In the genomic region with DNA sequence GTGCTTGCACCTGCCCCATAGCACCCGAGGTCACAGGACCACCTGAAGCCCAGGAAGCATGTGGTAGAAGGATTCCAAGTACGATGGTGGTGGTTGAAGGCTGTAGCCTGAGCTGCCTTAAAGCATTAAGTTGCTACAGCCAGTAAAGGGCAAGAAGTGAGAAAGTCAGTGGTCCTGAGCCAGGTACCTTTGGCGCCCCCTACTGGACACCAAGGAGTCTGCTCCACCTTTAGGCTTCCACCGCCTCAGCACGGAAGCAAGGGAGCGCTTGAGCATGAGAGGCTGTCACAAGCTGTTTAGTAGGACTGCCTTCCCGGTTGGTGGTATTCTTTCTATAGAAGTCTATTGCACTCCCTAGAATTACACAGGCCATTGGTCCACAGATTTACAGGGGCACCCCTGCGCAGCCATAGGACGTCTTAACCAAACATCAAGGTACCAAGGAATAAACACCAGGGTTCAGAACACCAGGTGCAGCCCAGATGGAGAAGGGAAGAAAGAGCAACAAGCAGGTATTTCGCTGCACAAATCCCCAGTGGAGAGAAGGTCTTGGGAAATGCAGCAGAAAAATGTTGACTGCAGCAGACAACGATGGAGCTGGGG, we compare ENCODE assay signal across 8 cellular contexts. TPM values are rescaled to one million over a fixed set of nuclear protein-coding genes. Genes with fewer than 3 reads are reported as not detected.
DNase-seq lines count a peak whose midpoint lies in the region; ATAC-seq and TF ChIP-seq lines count a peak whose summit lies in the region.

No MANE protein-coding gene starts in this region.

- peak; percentile 72 for TF ChIP-seq CTCF in colonic mucosa (IDR thresholded peaks at IDR 0.05)

- H3K36me3 ChIP-seq in colonic mucosa: no peaks in the 10 kb centered on the region

- intact Hi-C loops in colonic mucosa (cut with DNase I): no loop called here

- H3K4me1 ChIP-seq in colonic mucosa: peaks cover 7% of the 10 kb centered on the region

- no peak for ATAC-seq in HG02885 (IDR thresholded peaks at IDR 0.05; ENCODE audit: poor library complexity, unreplicated experiment)

- H3K9ac ChIP-seq in colonic mucosa (ENCODE audit: low read depth in 2 of 2, low read length in 2 of 2): no peak overlapping the region

- no peak overlapping the region for H3K4me3 ChIP-seq in colonic mucosa

- H3K27ac ChIP-seq in colonic mucosa: no peak overlapping the region

- DNase-seq in AG20443 (ENCODE audit: low spot score): peak; percentile 54
- peak; percentile 87 for DNase-seq in GM19240 (ENCODE audit: insufficient read length, low spot score)
- DNase-seq in NCI-H2107 (lab: John Stamatoyannopoulos, UW): peak; percentile 36
- DNase-seq in activated CD4-positive, alpha-beta T cell treated with anti-CD3 and anti-CD28 coated beads for 4 hours: peak; percentile 49
- DNase-seq in colonic mucosa: peak; percentile 61
- peak; percentile 57 to 65 for DNase-seq in lung microvascular endothelial cell (ENCODE audit: low read depth in 2 of 2)
- DNase-seq in stimulated activated CD8-positive, alpha-beta memory T cell treated with anti-CD3 and anti-CD28 coated beads, Interleukin-2, amount 100 ng/mL, for 1 hour (ENCODE audit: low read depth in 2 of 2): peak; percentile 8 to 28

- H3K27me3 ChIP-seq in colonic mucosa: peaks cover 35% of the 10 kb centered on the region

- no peaks in the 10 kb centered on the region for H3K9me3 ChIP-seq in colonic mucosa

RNA-seq across cellular contexts. Expression of gene CRTAC1, which starts 2.2 kb away (rescaled TPM):
- 1 to 10 TPM in 1 of 2 donors, under 1 TPM in 1; 0.17 to 1.4 TPM for total RNA-seq in colonic mucosa
- total RNA-seq in lung microvascular endothelial cell: 2.0 and 2.2 TPM in 2 replicates

Comparison
In these comparisons a context has a peak if more than half of its experiments do, and no peak if none do; other contexts are left out.
1. DNase-seq: peak in every context shown above with its lines; median percentile 87 in GM19240; 61 in colonic mucosa; 61 in lung microvascular endothelial cell; 54 in AG20443; 49 in activated CD4-positive, alpha-beta T cell treated with anti-CD3 and anti-CD28 coated beads for 4 hours; 36 in NCI-H2107; 18 in stimulated activated CD8-positive, alpha-beta memory T cell treated with anti-CD3 and anti-CD28 coated beads, Interleukin-2, amount 100 ng/mL, for 1 hour.